Comparison of ENCODE assay signal across 8 cellular contexts in the genomic region with DNA sequence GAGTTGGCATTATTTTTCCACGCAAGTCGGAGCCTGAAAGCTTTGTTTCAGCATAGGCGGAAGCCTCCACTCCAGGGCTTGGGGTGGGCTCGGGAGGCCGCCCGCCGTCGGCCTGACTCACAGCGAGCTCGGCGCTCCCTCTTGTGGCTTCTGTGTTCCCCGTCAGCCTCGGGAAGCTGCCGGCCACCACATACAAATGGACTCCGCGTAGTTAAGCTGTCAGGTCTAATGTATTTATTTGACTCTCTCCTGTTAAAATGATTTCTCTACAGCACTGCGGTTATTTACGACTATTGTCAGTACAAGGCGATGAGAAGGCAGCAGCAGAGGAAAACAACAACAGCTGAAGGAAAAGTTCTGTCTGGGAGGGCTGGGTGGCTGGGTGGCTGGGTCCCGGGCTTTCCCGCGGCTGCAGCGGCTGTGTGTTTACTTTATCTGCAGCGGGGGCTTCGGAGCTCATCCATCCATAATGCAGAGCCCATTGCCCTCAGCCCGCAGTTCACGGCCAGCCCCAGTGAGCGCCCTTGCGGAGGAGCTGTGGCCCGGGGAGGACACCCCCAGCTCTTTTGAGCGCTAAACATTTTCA.
DNase-seq lines count a peak whose midpoint lies in the region; ATAC-seq, FAIRE-seq and TF ChIP-seq lines count a peak whose summit lies in the region.

No MANE protein-coding gene starts in this region.

- no TSS peak for BruUV-seq in HepG2 (replicated peaks; lab: Mats Ljungman, UMichigan)

- POLR2A ChIA-PET in HepG2 (lab: Yijun Ruan, JAX), result no interaction called here

- no peaks in the 10 kb centered on the region for H3K36me3 ChIP-seq in HepG2 (replicated peaks in 1 of 2; ENCODE audit: control insufficient read depth in 1 of 2, insufficient read depth in 2 of 2, low read length in 2 of 2)

- peak; percentile 63 for FAIRE-seq in HepG2 (lab: Jason Lieb, UNC)

- 18% methylated on average over 8 of the region's 31 CpGs for WGBS in HepG2 (ENCODE audit: low lambda C conversion rate)

- no peak overlapping the region for H3K9ac ChIP-seq in HepG2 (ENCODE audit: insufficient read depth, low read depth, low read length)

- peak; percentile 69 for TF ChIP-seq RAD21 in HepG2 (CRISPR knock-in tag; IDR thresholded peaks at IDR 0.05)

- intact Hi-C loops in HepG2 (cut with micrococcal nuclease; ENCODE audit: unreplicated experiment), result loop anchor here (10.0 kb wide), 2 partner anchors 133 to 227 kb away; no protein-coding TSS in a partner anchor
- intact Hi-C loops in natural killer cell (cut with micrococcal nuclease), result no loop called here

- no peaks in the 10 kb centered on the region for H3K9me3 ChIP-seq in HepG2 (ENCODE audit: low read length)

- H3K79me2 ChIP-seq in HepG2 (ENCODE audit: insufficient read depth, low read length), result no peaks in the 10 kb centered on the region

- H3K36me3 Mint-ChIP-seq in natural killer cell, result no peaks in the 10 kb centered on the region

- TF ChIP-seq EP300 in HepG2 (IDR thresholded peaks at IDR 0.05; ENCODE audit: low read depth in 2 of 2, low read length in 2 of 2), result no peak
- TF ChIP-seq EP300 in HepG2 (CRISPR knock-in tag; IDR thresholded peaks at IDR 0.05; ENCODE audit: borderline replicate concordance), result no peak

- no peaks in the 10 kb centered on the region for H4K20me1 ChIP-seq in HepG2 (ENCODE audit: insufficient read depth, low read length)

- H3K4me1 Mint-ChIP-seq in natural killer cell, result no peaks in the 10 kb centered on the region

- H3K27ac Mint-ChIP-seq in natural killer cell, result no peak overlapping the region

- peaks cover 3 to 19% of the 10 kb centered on the region in 2 experiments; a peak in 4 of 5 replicates for H3K27me3 ChIP-seq in HepG2 (ENCODE audit: control insufficient read depth in 1 of 2, insufficient read depth in 2 of 2, low read length in 2 of 2)

- CTCF ChIA-PET in HepG2 (lab: Yijun Ruan, JAX; ENCODE audit: low intra/inter-chr PET ratio, low total read pairs), result interaction anchor here (0.7 kb wide), 1 partner anchor 554 kb away, joined by 3 read pairs; no protein-coding TSS in a partner anchor

- H3K27me3 Mint-ChIP-seq in natural killer cell (ENCODE audit: low read depth in 2 of 2), result peaks cover 13 to 47% of the 10 kb centered on the region in 2 donors

- DNase-seq in DMS 273 treated with DMSO at 0.1 percent for 48 hours (lab: John Stamatoyannopoulos, UW) (peak; percentile 30), HT1080 (ENCODE audit: low read depth) (peak; percentile 76), NOMO-1 treated with DMSO at 0.1 percent for 48 hours (lab: John Stamatoyannopoulos, UW; ENCODE audit: unreplicated experiment) (peak; percentile 31), coronary artery (ENCODE audit: low spot score) (no peak), HepG2 (ENCODE audit: low spot score) (peak; percentile 24), natural killer cell (no peak)
- DNase-seq in stimulated activated CD8-positive, alpha-beta memory T cell treated with anti-CD3 and anti-CD28 coated beads, Interleukin-4, amount 100 ng/mL, for 48 hours, result peak; percentile 54

- no peak overlapping the region for H3K4me3 Mint-ChIP-seq in natural killer cell

- H3K4me3 ChIP-seq in coronary artery (peak overlapping the region; percentile 59), HepG2 (replicated peaks in 1 of 3; ENCODE audit: insufficient read depth in 1 of 3, low read depth in 2 of 3, low read length in 3 of 3) (peak overlapping the region in 1 of 3 experiments; percentile 47; a peak in 2 of 6 replicates)

- ATAC-seq in GM19463 (IDR thresholded peaks at IDR 0.05; ENCODE audit: unreplicated experiment), result peak; percentile 83
- ATAC-seq in HepG2, result peak; percentile 100
- no peak for ATAC-seq in natural killer cell

- H3K4me1 ChIP-seq in HepG2 (ENCODE audit: insufficient read depth, low read length), result no peaks in the 10 kb centered on the region

- peak overlapping the region; percentile 46 for H3K4me2 ChIP-seq in HepG2 (ENCODE audit: low read depth, low read length)

- H3K9me3 Mint-ChIP-seq in natural killer cell, result no peaks in the 10 kb centered on the region

- TF ChIP-seq CTCF in coronary artery (IDR thresholded peaks at IDR 0.05), result peak; percentile 65
- peak; percentile 83 for TF ChIP-seq CTCF in HepG2 (CRISPR knock-in tag; IDR thresholded peaks at IDR 0.05)
- TF ChIP-seq CTCF in natural killer cell (IDR thresholded peaks at IDR 0.05), result no peak

- TF ChIP-seq POLR2A in HepG2 (IDR thresholded peaks at IDR 0.05; ENCODE audit: insufficient read depth in 1 of 2, low read depth in 2 of 2, low read length in 2 of 2), result no peak

- H3K27ac ChIP-seq in coronary artery (no peak overlapping the region), HepG2 (ENCODE audit: extremely low read length, insufficient read depth, low read length) (no peak overlapping the region)

- H2AFZ ChIP-seq in HepG2 (ENCODE audit: low read length), result peak overlapping the region; percentile 21

- in situ Hi-C loops in HepG2 (cut with HindIII; ENCODE audit: extremely low pct_ligation_motif_present, low pct_unique_long_range_greater_than_20kb), result loop anchor here (10.0 to 25.0 kb wide), 2 partner anchors 553 to 1195 kb away; no protein-coding TSS in a partner anchor

TF ChIP-seq in HepG2, 621 proteins besides CTCF, POLR2A, EP300 and RAD21 (continues in another document):
- TF ChIP-seq PRMT3 (CRISPR knock-in tag; IDR thresholded peaks at IDR 0.05; ENCODE audit: borderline replicate concordance, low read depth), result no peak
- no peak for TF ChIP-seq ZNF331 (CRISPR knock-in tag; IDR thresholded peaks at IDR 0.05)
- TF ChIP-seq NCOR1 (IDR thresholded peaks at IDR 0.05; ENCODE audit: borderline replicate concordance, low read length), result no peak
- TF ChIP-seq SAFB2 (CRISPR knock-in tag; IDR thresholded peaks at IDR 0.05; ENCODE audit: borderline replicate concordance, low read depth), result no peak
- no peak for TF ChIP-seq TSC22D2 (CRISPR knock-in tag; IDR thresholded peaks at IDR 0.05; ENCODE audit: borderline replicate concordance)
- no peak for TF ChIP-seq ZFP36 (IDR thresholded peaks at IDR 0.05; ENCODE audit: borderline replicate concordance, low read depth, low read length, partially characterized antibody)
- no peak for TF ChIP-seq ZNF572 (CRISPR knock-in tag; IDR thresholded peaks at IDR 0.05)
- no peak for TF ChIP-seq ZNF414 (CRISPR knock-in tag; IDR thresholded peaks at IDR 0.05)
- TF ChIP-seq, protein P1, sequence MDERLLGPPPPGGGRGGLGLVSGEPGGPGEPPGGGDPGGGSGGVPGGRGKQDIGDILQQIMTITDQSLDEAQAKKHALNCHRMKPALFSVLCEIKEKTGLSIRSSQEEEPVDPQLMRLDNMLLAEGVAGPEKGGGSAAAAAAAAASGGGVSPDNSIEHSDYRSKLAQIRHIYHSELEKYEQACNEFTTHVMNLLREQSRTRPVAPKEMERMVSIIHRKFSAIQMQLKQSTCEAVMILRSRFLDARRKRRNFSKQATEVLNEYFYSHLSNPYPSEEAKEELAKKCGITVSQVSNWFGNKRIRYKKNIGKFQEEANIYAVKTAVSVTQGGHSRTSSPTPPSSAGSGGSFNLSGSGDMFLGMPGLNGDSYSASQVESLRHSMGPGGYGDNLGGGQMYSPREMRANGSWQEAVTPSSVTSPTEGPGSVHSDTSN (CRISPR knock-in tag; IDR thresholded peaks at IDR 0.05), result no peak
- TF ChIP-seq, protein P2, sequence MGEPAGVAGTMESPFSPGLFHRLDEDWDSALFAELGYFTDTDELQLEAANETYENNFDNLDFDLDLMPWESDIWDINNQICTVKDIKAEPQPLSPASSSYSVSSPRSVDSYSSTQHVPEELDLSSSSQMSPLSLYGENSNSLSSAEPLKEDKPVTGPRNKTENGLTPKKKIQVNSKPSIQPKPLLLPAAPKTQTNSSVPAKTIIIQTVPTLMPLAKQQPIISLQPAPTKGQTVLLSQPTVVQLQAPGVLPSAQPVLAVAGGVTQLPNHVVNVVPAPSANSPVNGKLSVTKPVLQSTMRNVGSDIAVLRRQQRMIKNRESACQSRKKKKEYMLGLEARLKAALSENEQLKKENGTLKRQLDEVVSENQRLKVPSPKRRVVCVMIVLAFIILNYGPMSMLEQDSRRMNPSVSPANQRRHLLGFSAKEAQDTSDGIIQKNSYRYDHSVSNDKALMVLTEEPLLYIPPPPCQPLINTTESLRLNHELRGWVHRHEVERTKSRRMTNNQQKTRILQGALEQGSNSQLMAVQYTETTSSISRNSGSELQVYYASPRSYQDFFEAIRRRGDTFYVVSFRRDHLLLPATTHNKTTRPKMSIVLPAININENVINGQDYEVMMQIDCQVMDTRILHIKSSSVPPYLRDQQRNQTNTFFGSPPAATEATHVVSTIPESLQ (CRISPR knock-in tag; conservative IDR thresholded peaks at IDR 0.05), result no peak
- peak; percentile 49; the same call in 1 of the 2 replicates for TF ChIP-seq KDM2A (CRISPR knock-in tag; IDR thresholded peaks at IDR 0.05; ENCODE audit: borderline replicate concordance, low read depth)
- no peak for TF ChIP-seq MED8 (CRISPR knock-in tag; IDR thresholded peaks at IDR 0.05; ENCODE audit: insufficient replicate concordance)
- 0 out of 2 replicates have a peak, but pooled peaks have one; percentile 13 for TF ChIP-seq HOXA3 (CRISPR knock-in tag; IDR thresholded peaks at IDR 0.05)
- TF ChIP-seq JUN (CRISPR knock-in tag; IDR thresholded peaks at IDR 0.05), result no peak
- no peak for TF ChIP-seq THYN1 (CRISPR knock-in tag; IDR thresholded peaks at IDR 0.05; ENCODE audit: borderline replicate concordance, low read depth)
- TF ChIP-seq ZNF761 (CRISPR knock-in tag; conservative IDR thresholded peaks at IDR 0.05), result no peak
- no peak for TF ChIP-seq NR1H2 (CRISPR knock-in tag; IDR thresholded peaks at IDR 0.05; ENCODE audit: borderline replicate concordance, low read depth)
- TF ChIP-seq MTF2 (CRISPR knock-in tag; IDR thresholded peaks at IDR 0.05; ENCODE audit: borderline replicate concordance), result 0 out of 2 replicates have a peak, but pooled peaks have one; percentile 33
- TF ChIP-seq SOX5 (CRISPR knock-in tag; IDR thresholded peaks at IDR 0.05; ENCODE audit: borderline replicate concordance), result no peak
- TF ChIP-seq ZNF607 (CRISPR knock-in tag; IDR thresholded peaks at IDR 0.05; ENCODE audit: borderline replicate concordance), result no peak
- TF ChIP-seq PAF1 (CRISPR knock-in tag; IDR thresholded peaks at IDR 0.05), result no peak
- peak; percentile 18 for TF ChIP-seq HNRNPLL (IDR thresholded peaks at IDR 0.05; ENCODE audit: low read depth, low read length, poor library complexity, severe bottlenecking)
- no peak for TF ChIP-seq SRSF1 (optimal IDR thresholded peaks at IDR 0.05; ENCODE audit: low read depth, low read length)
- no peak for TF ChIP-seq ZBTB7A (CRISPR knock-in tag; IDR thresholded peaks at IDR 0.05)

Comparison
In these comparisons a context has a peak if more than half of its experiments do, and no peak if none do; other contexts are left out.
1. DNase-seq: peak in DMS 273 treated with DMSO at 0.1 percent for 48 hours (single experiment), HT1080 (single experiment), NOMO-1 treated with DMSO at 0.1 percent for 48 hours (single experiment), HepG2 (single experiment) and stimulated activated CD8-positive, alpha-beta memory T cell treated with anti-CD3 and anti-CD28 coated beads, Interleukin-4, amount 100 ng/mL, for 48 hours (single experiment); none in coronary artery (single experiment) and natural killer cell (single experiment).
2. ATAC-seq: peak in GM19463 (single experiment) and HepG2 (single experiment); none in natural killer cell (0 of 3).